1 cellular context compared by ENCODE assay signal in genomic region chr19:2151339-2152229, GRCh38.
TF ChIP-seq lines count a peak whose summit lies in the region.

AP3D1 (minus strand) TSS chr19:2151566; CDS start chr19:2151334, 232 bp downstream.

TF ChIP-seq in K562, 482 proteins besides CTCF, POLR2A, EP300 and RAD21 (continued from another document):
- TF ChIP-seq CEBPZ (IDR thresholded peaks at IDR 0.05; ENCODE audit: borderline replicate concordance, low read depth, low read length) (peak; percentile 36; the same call in 1 of the 2 replicates), NCOR1 (IDR thresholded peaks at IDR 0.05) (no peak), ZNF239 (CRISPR knock-in tag; IDR thresholded peaks at IDR 0.05) (no peak), HDAC3 (IDR thresholded peaks at IDR 0.05; ENCODE audit: borderline replicate concordance, partially characterized antibody) (no peak), SRSF7 (optimal IDR thresholded peaks at IDR 0.05; ENCODE audit: low read depth, low read length) (no peak), PTBP1 (IDR thresholded peaks at IDR 0.05; ENCODE audit: low read depth, low read length) (no peak), ZNF121 (CRISPR knock-in tag; conservative IDR thresholded peaks at IDR 0.05) (no peak), ZNF184 (CRISPR knock-in tag; IDR thresholded peaks at IDR 0.05) (no peak), HOXB6 (CRISPR knock-in tag; IDR thresholded peaks at IDR 0.05; ENCODE audit: borderline replicate concordance) (no peak), DLX4 (CRISPR knock-in tag; IDR thresholded peaks at IDR 0.05) (no peak), POLR2H (tag; IDR thresholded peaks at IDR 0.05; ENCODE audit: low read depth) (no peak), CTBP1 (IDR thresholded peaks at IDR 0.05; ENCODE audit: borderline replicate concordance) (peak; percentile 33; the same call in 1 of the 2 replicates), CHD1 (IDR thresholded peaks at IDR 0.05; ENCODE audit: low read length) (no peak), HOMEZ (CRISPR knock-in tag; IDR thresholded peaks at IDR 0.05) (no peak), ZNF124 (CRISPR knock-in tag; IDR thresholded peaks at IDR 0.05) (no peak), TFE3 (CRISPR knock-in tag; IDR thresholded peaks at IDR 0.05) (no peak), TOE1 (IDR thresholded peaks at IDR 0.05; ENCODE audit: borderline replicate concordance) (no peak), TOE1 (CRISPR knock-in tag; IDR thresholded peaks at IDR 0.05; ENCODE audit: borderline replicate concordance, low read depth) (no peak), ZNF695 (CRISPR knock-in tag; IDR thresholded peaks at IDR 0.05) (no peak), C11orf30 (IDR thresholded peaks at IDR 0.05; ENCODE audit: low read depth) (0 out of 2 replicates have a peak, but pooled peaks have one; percentile 45), HSF4 (CRISPR knock-in tag; IDR thresholded peaks at IDR 0.05; ENCODE audit: borderline replicate concordance) (no peak), XRCC3 (IDR thresholded peaks at IDR 0.05) (no peak), BRF1 (IDR thresholded peaks at IDR 0.05; ENCODE audit: borderline replicate concordance, extremely low read depth, insufficient read length) (no peak), ZNF212 (CRISPR knock-in tag; IDR thresholded peaks at IDR 0.05) (no peak), NR2C1 (IDR thresholded peaks at IDR 0.05) (no peak), NR2C1 (tag; IDR thresholded peaks at IDR 0.05) (no peak), ZNF280A (IDR thresholded peaks at IDR 0.05; ENCODE audit: low read depth, partially characterized antibody) (no peak), BRF2 (IDR thresholded peaks at IDR 0.05; ENCODE audit: borderline replicate concordance, insufficient read depth, insufficient read length) (no peak), CHCHD3 (CRISPR knock-in tag; IDR thresholded peaks at IDR 0.05) (no peak), POLR3A (IDR thresholded peaks at IDR 0.05; ENCODE audit: borderline replicate concordance, extremely low read depth, insufficient read depth, insufficient read length) (no peak), ZNF384 (IDR thresholded peaks at IDR 0.05; ENCODE audit: low read depth, low read length) (no peak), NELFE (IDR thresholded peaks at IDR 0.05; ENCODE audit: insufficient read depth, insufficient read length) (no peak), HINFP (tag; conservative IDR thresholded peaks at IDR 0.05; ENCODE audit: low read depth) (no peak)
